Comparison of ENCODE assay signal across 26 cellular contexts in genomic region chr4:158763462-158763861, GRCh38.
"Had no signal": no experiment of that assay in that cellular context is flagged by ENCODE, and none has a peak within 500 bp of the region (broad histone marks: within the 10 kb centered on the region; RNA-seq: fewer than 3 reads in every experiment).

No MANE protein-coding gene starts in this region.

- ATAC-seq: Right ventricle myocardium inferior, T-helper 17 cell had no signal

- H3K27me3 ChIP-seq: Peyer's patch, SJSA1 had no signal

- H3K36me3 ChIP-seq: Peyer's patch, SJSA1 had no signal

- H2AFZ ChIP-seq: PC-9 had no signal

- H3K4me3 ChIP-seq: PC-9, Peyer's patch, SJSA1, SK-N-MC had no signal

- H3K9me3 ChIP-seq: Peyer's patch, SJSA1 had no signal

- H3K27ac Mint-ChIP-seq: T-helper 17 cell had no signal

- DNase-seq: Kasumi-1; MM.1S; NCI-H1092 treated with DMSO at 0.1 percent for 48 hours; NCI-H1436; NCI-H187; NCI-H2029; NCI-H2081 treated with DMSO at 0.1 percent for 48 hours; NCI-H2171; NCI-H226; NCI-H446; NCI-H510A; NCI-H524 treated with DMSO at 0.1 percent for 48 hours; NCI-H69; NCI-H774; NK-92 treated with Interleukin-12 subunit alpha and Interleukin-12 subunit beta, amount 100 ng/mL, for 24 hours; PC-9; Peyer's patch; SHP77 treated with DMSO at 0.1 percent for 48 hours; T-helper 1 cell; T-helper 17 cell had no signal

- FAIRE-seq: HTR-8/SVneo had no signal

- H3K4me1 ChIP-seq: Peyer's patch had no signal

- H3K27ac ChIP-seq: HL-60, KMS-11, PC-9, Peyer's patch, SJSA1, SK-N-MC had no signal

- H3K4me2 ChIP-seq: KMS-11, PC-9 had no signal

- H3K4me3 Mint-ChIP-seq: T-helper 17 cell had no signal

- H3K9ac ChIP-seq: KMS-11 had no signal
